In genomic region chr12:2959194-2959507, GRCh38 we compare ENCODE assay signal across 8 cellular contexts. TPM values are rescaled to one million over a fixed set of nuclear protein-coding genes. Genes with fewer than 3 reads are reported as not detected.
DNase-seq lines count a peak whose midpoint lies in the region; ATAC-seq, FAIRE-seq and TF ChIP-seq lines count a peak whose summit lies in the region.

Gene TEAD4 (plus strand): TSS chr12:2959397.

- peak within 1 kb of the TSS; percentile 75 for H3K4me3 Mint-ChIP-seq in stimulated activated memory B cell treated with anti-CD40 and anti-IgM and Interleukin-4, amounts not matched to agents 10 μg/mL and 1 μg/mL and 100 μg/mL, for 72 hours

- H3K9me1 ChIP-seq in keratinocyte (ENCODE audit: control insufficient read depth, extremely low read depth, insufficient read depth, low read length) = no peaks in the 10 kb centered on the region

- H3K27ac Mint-ChIP-seq in stimulated activated memory B cell treated with anti-CD40 and anti-IgM and Interleukin-4, amounts not matched to agents 10 μg/mL and 1 μg/mL and 100 μg/mL, for 72 hours = no peak within 1 kb of the TSS

- no peaks in the 10 kb centered on the region for H3K9me3 Mint-ChIP-seq in stimulated activated memory B cell treated with anti-CD40 and anti-IgM and Interleukin-4, amounts not matched to agents 10 μg/mL and 1 μg/mL and 100 μg/mL, for 72 hours

- peak; percentile 61 for ATAC-seq in GM18502 (IDR thresholded peaks at IDR 0.05; ENCODE audit: poor library complexity, unreplicated experiment)
- peak; percentile 53 for ATAC-seq in stimulated activated memory B cell treated with anti-CD40 and anti-IgM and Interleukin-4, amounts not matched to agents 10 μg/mL and 1 μg/mL and 100 μg/mL, for 72 hours

- DNase-seq in AG08395 (ENCODE audit: low spot score) (peak; percentile 94), NT2/D1 (ENCODE audit: low read depth, low spot score) (peak; percentile 96), mammary epithelial cell (peak; percentile 75), keratinocyte (ENCODE audit: low read depth, low spot score) (no peak), activated gamma-delta T cell (lab: John Stamatoyannopoulos, UW) (no peak)
- DNase-seq in central memory CD4-positive, alpha-beta T cell = no peak

- H3K9ac ChIP-seq in NT2/D1 (ENCODE audit: insufficient read length, low read depth) (peak within 1 kb of the TSS; percentile 97), mammary epithelial cell (ENCODE audit: insufficient read depth, low read length) (peak within 1 kb of the TSS; percentile 51), keratinocyte (ENCODE audit: control insufficient read depth, extremely low read depth, insufficient read depth, low read length) (peak within 1 kb of the TSS; percentile 74)

- H4K20me1 ChIP-seq in mammary epithelial cell (ENCODE audit: insufficient read depth, low read length) = no peaks in the 10 kb centered on the region
- no peaks in the 10 kb centered on the region for H4K20me1 ChIP-seq in keratinocyte (ENCODE audit: control insufficient read depth, extremely low read depth, insufficient read depth, low read length)

- peaks cover 72% of the 10 kb centered on the region for H3K27me3 Mint-ChIP-seq in stimulated activated memory B cell treated with anti-CD40 and anti-IgM and Interleukin-4, amounts not matched to agents 10 μg/mL and 1 μg/mL and 100 μg/mL, for 72 hours

- no peak for TF ChIP-seq CTCF in mammary epithelial cell (conservative IDR thresholded peaks at IDR 0.05 in 1 of 2, IDR thresholded peaks at IDR 0.05 in 1 of 2; ENCODE audit: extremely low read depth in 1 of 2, insufficient read depth in 1 of 2, low read depth in 1 of 2, low read length in 2 of 2)
- TF ChIP-seq CTCF in keratinocyte (optimal IDR thresholded peaks at IDR 0.05 in 1 of 3, IDR thresholded peaks at IDR 0.05 in 1 of 3, conservative IDR thresholded peaks at IDR 0.05 in 1 of 3; ENCODE audit: extremely low read depth in 1 of 3, insufficient read depth in 2 of 3, low read length in 3 of 3) = no peak

- H3K4me2 ChIP-seq in mammary epithelial cell (ENCODE audit: insufficient read depth, low read depth, low read length) (peak within 1 kb of the TSS; percentile 94), keratinocyte (ENCODE audit: control insufficient read depth, extremely low read depth, insufficient read depth, low read depth, low read length) (peak within 1 kb of the TSS; percentile 98)

- intact Hi-C loops in mammary epithelial cell (cut with micrococcal nuclease) = no loop called here

- peak within 1 kb of the TSS; percentile 40 for H3K27ac ChIP-seq in mammary epithelial cell (ENCODE audit: insufficient read depth, low read depth, low read length)
- peak within 1 kb of the TSS; percentile 81 for H3K27ac ChIP-seq in keratinocyte (ENCODE audit: control insufficient read depth, insufficient read depth, low read length)

- in situ Hi-C loops in mammary epithelial cell (cut with MboI; ENCODE audit: low sequenced_read_pairs in 2 of 2) = no loop called here

- H3K4me1 ChIP-seq in NT2/D1 (ENCODE audit: insufficient read depth, insufficient read length) (peaks cover 18% of the 10 kb centered on the region), mammary epithelial cell (ENCODE audit: insufficient read depth, low read length) (peaks cover 24% of the 10 kb centered on the region), keratinocyte (ENCODE audit: control insufficient read depth, extremely low read depth, insufficient read depth, low read length) (peaks cover 24% of the 10 kb centered on the region)

- H2AFZ ChIP-seq in mammary epithelial cell (ENCODE audit: low read depth, low read length) (peak within 1 kb of the TSS; percentile 98), keratinocyte (ENCODE audit: control insufficient read depth, low read length) (peak within 1 kb of the TSS; percentile 93)

- H3K4me3 ChIP-seq in NT2/D1 (ENCODE audit: insufficient read length, low read depth) (peak within 1 kb of the TSS; percentile 87), mammary epithelial cell (replicated peaks in 1 of 3; ENCODE audit: insufficient read depth in 1 of 3, low read depth in 2 of 3, low read length in 3 of 3) (peak within 1 kb of the TSS; percentile 43 to 74 (median 71)), keratinocyte (ENCODE audit: control insufficient read depth in 2 of 3, extremely low read depth in 1 of 3, insufficient read depth in 2 of 3, low read depth in 1 of 3, low read length in 3 of 3) (peak within 1 kb of the TSS; percentile 53 to 78 (median 76))

- dilution Hi-C loops in mammary epithelial cell (cut with HindIII; ENCODE audit: low sequenced_read_pairs) (no loop called here), keratinocyte (cut with MboI; ENCODE audit: extremely low pct_ligation_motif_present, low sequenced_read_pairs) (no loop called here)

- H3K36me3 ChIP-seq in NT2/D1 (ENCODE audit: insufficient read depth, insufficient read length, low read length) = peaks cover 18% of the 10 kb centered on the region
- H3K36me3 ChIP-seq in mammary epithelial cell (ENCODE audit: insufficient read depth, low read length) = no peaks in the 10 kb centered on the region
- no peaks in the 10 kb centered on the region for H3K36me3 ChIP-seq in keratinocyte (ENCODE audit: control insufficient read depth in 2 of 2, extremely low read depth in 1 of 2, insufficient read depth in 2 of 2, low read length in 2 of 2)

- no peak for FAIRE-seq in keratinocyte (lab: Jason Lieb, UNC)

- peaks cover 41% of the 10 kb centered on the region for H3K79me2 ChIP-seq in mammary epithelial cell (ENCODE audit: insufficient read depth, low read length)
- H3K79me2 ChIP-seq in keratinocyte (ENCODE audit: control insufficient read depth, insufficient read depth, low read length) = peaks cover 15% of the 10 kb centered on the region

- H3K9me3 ChIP-seq in NT2/D1 (ENCODE audit: insufficient read depth, low read length) = no peaks in the 10 kb centered on the region
- no peaks in the 10 kb centered on the region for H3K9me3 ChIP-seq in mammary epithelial cell (replicated peaks; ENCODE audit: insufficient read depth, low read length)
- no peaks in the 10 kb centered on the region for H3K9me3 ChIP-seq in keratinocyte (ENCODE audit: control insufficient read depth, low read depth, low read length)

- no peaks in the 10 kb centered on the region for H3K36me3 Mint-ChIP-seq in stimulated activated memory B cell treated with anti-CD40 and anti-IgM and Interleukin-4, amounts not matched to agents 10 μg/mL and 1 μg/mL and 100 μg/mL, for 72 hours

- CTCF ChIA-PET in mammary epithelial cell (lab: Charles Lee; ENCODE audit: low non-redundant PET) = interaction anchor here (1.2 kb wide), 1 partner anchor 82 kb away, joined by 5 read pairs; no protein-coding TSS in a partner anchor

- no CpG with 5 or more reads among the region's 50 CpGs for WGBS in mammary epithelial cell (ENCODE audit: low coverage, missing lambda C conversion rate)

- H3K27me3 ChIP-seq in NT2/D1 (ENCODE audit: insufficient read depth, insufficient read length) (no peaks in the 10 kb centered on the region), mammary epithelial cell (ENCODE audit: insufficient read depth, low read length) (no peaks in the 10 kb centered on the region), keratinocyte (ENCODE audit: control insufficient read depth, extremely low read depth, insufficient read depth, low read length) (no peaks in the 10 kb centered on the region)

- peaks cover 18% of the 10 kb centered on the region for H3K4me1 Mint-ChIP-seq in stimulated activated memory B cell treated with anti-CD40 and anti-IgM and Interleukin-4, amounts not matched to agents 10 μg/mL and 1 μg/mL and 100 μg/mL, for 72 hours

- BruUV-seq in mammary epithelial cell (replicated peaks; lab: Mats Ljungman, UMichigan) = no TSS peak

RNA-seq across cellular contexts. Expression of gene TEAD4, which starts in this region (rescaled TPM):
- 10 to 100 TPM in 1 of 2 donors, 1 to 10 TPM in 1; 8.8 to 21.6 TPM for total RNA-seq in mammary epithelial cell
- polyA plus RNA-seq in mammary epithelial cell (18.6 TPM), keratinocyte (4.0 to 12.6 TPM (median 8.1 TPM) in 3 replicates)
- polyA minus RNA-seq in mammary epithelial cell (29.2 TPM), keratinocyte (2.8 to 20.4 TPM (median 5.2 TPM) in 3 replicates)
- 2.1 TPM for polyA plus RNA-seq in keratinocyte (2011; ENCODE audit: low read depth)
- polyA plus RNA-seq in keratinocyte (2011; cell fraction: cytosol; rRNA removed) = 5.3 and 6.3 TPM in 2 replicates
- 4.4 and 4.9 TPM in 2 replicates for polyA plus RNA-seq in keratinocyte (2011; cell fraction: nucleus; rRNA removed)
- polyA plus RNA-seq in keratinocyte (2012; ENCODE audit: low replicate concordance) = 5.3 and 13.1 TPM in 2 replicates
- polyA minus RNA-seq in keratinocyte (2011; cell fraction: cytosol; rRNA and poly(A)+ RNA removed) = 8.4 TPM
- polyA minus RNA-seq in keratinocyte (2011; cell fraction: nucleus; rRNA and poly(A)+ RNA removed) = 1.7 and 2.9 TPM in 2 replicates

Comparison
In these comparisons a context has a peak if more than half of its experiments do, and no peak if none do; other contexts are left out.
1. DNase-seq: peak in AG08395 (single experiment), NT2/D1 (single experiment) and mammary epithelial cell (single experiment); none in keratinocyte (single experiment), activated gamma-delta T cell (single experiment) and central memory CD4-positive, alpha-beta T cell (single experiment).
2. Peak in every context shown above with its lines, with median percentiles within 50 percentile points of each other: H3K4me3 ChIP-seq and H3K9ac ChIP-seq.